In genomic region chr15:60218256-60218655, GRCh38 we compare ENCODE assay signal across 17 cellular contexts.
DNase-seq lines count a peak whose midpoint lies in the region; TF ChIP-seq lines count a peak whose summit lies in the region.
"Had no signal": no experiment of that assay in that cellular context is flagged by ENCODE, and none has a peak within 500 bp of the region (broad histone marks: within the 10 kb centered on the region; RNA-seq: fewer than 3 reads in every experiment).

No MANE protein-coding gene starts in this region.

- H3K9me3 Mint-ChIP-seq in MCF 10A (ENCODE audit: unreplicated experiment) (no peaks in the 10 kb centered on the region), nephron progenitor cell (no peaks in the 10 kb centered on the region)
- no peaks in the 10 kb centered on the region for H3K9me3 Mint-ChIP-seq in activated CD4-positive, alpha-beta memory T cell treated with anti-CD3 and anti-CD28 coated beads for 36 hours

- H3K4me1 Mint-ChIP-seq in MCF 10A (ENCODE audit: insufficient read depth, unreplicated experiment) (peaks cover 11% of the 10 kb centered on the region), nephron progenitor cell (peaks cover 38% of the 10 kb centered on the region)
- no peaks in the 10 kb centered on the region for H3K4me1 Mint-ChIP-seq in activated CD4-positive, alpha-beta memory T cell treated with anti-CD3 and anti-CD28 coated beads for 36 hours (ENCODE audit: low read depth)
- H3K4me1 Mint-ChIP-seq: CD14-positive monocyte; CD4-positive, alpha-beta memory T cell had no signal

- TF ChIP-seq POLR2A in breast epithelium (IDR thresholded peaks at IDR 0.05), result no peak

- POLR2A ChIA-PET in MCF 10A (lab: Yijun Ruan, JAX), result interaction anchor here (0.5 to 1.7 kb wide), 3 partner anchors 25 to 210 kb away, joined by 3 read pairs; no protein-coding TSS in a partner anchor
- POLR2A ChIA-PET in activated CD4-positive, alpha-beta memory T cell treated with anti-CD3 and anti-CD28 coated beads for 36 hours (lab: Charles Lee), result no interaction called here

- H3K4me3 ChIP-seq in breast epithelium (no peak overlapping the region), epithelial cell of esophagus (ENCODE audit: low read length) (no peak overlapping the region)
- H3K4me3 ChIP-seq: A549, GM23248, HAP-1, K562 had no signal

- no peaks in the 10 kb centered on the region for H3K9me3 ChIP-seq in breast epithelium
- H3K9me3 ChIP-seq: A549, HAP-1 had no signal

- CTCF ChIA-PET in MCF 10A (lab: Yijun Ruan, JAX), result interaction anchor here (0.7 kb wide), 1 partner anchor 96 kb away, joined by 4 read pairs; no protein-coding TSS in a partner anchor
- CTCF ChIA-PET in activated CD4-positive, alpha-beta memory T cell treated with anti-CD3 and anti-CD28 coated beads for 36 hours (lab: Charles Lee), result no interaction called here

- H3K36me3 Mint-ChIP-seq in MCF 10A (ENCODE audit: insufficient read depth, unreplicated experiment) (no peaks in the 10 kb centered on the region), nephron progenitor cell (ENCODE audit: low read depth) (no peaks in the 10 kb centered on the region)
- H3K36me3 Mint-ChIP-seq in activated CD4-positive, alpha-beta memory T cell treated with anti-CD3 and anti-CD28 coated beads for 36 hours, result no peaks in the 10 kb centered on the region
- H3K36me3 Mint-ChIP-seq: CD14-positive monocyte; CD4-positive, alpha-beta memory T cell had no signal

- no peaks in the 10 kb centered on the region for H3K27me3 Mint-ChIP-seq in MCF 10A (ENCODE audit: insufficient read depth, unreplicated experiment)
- H3K27me3 Mint-ChIP-seq in nephron progenitor cell (ENCODE audit: low read depth, poor library complexity), result peaks cover 7% of the 10 kb centered on the region
- peaks cover 10% of the 10 kb centered on the region for H3K27me3 Mint-ChIP-seq in activated CD4-positive, alpha-beta memory T cell treated with anti-CD3 and anti-CD28 coated beads for 36 hours

- BruUV-seq in MCF 10A (replicated peaks; lab: Mats Ljungman, UMichigan), result no TSS peak

- TF ChIP-seq CTCF in MCF 10A (IDR thresholded peaks at IDR 0.05; ENCODE audit: unreplicated experiment), result no peak
- TF ChIP-seq CTCF in breast epithelium (IDR thresholded peaks at IDR 0.05), result no peak
- no peak for TF ChIP-seq CTCF in epithelial cell of esophagus (IDR thresholded peaks at IDR 0.05; ENCODE audit: insufficient read depth, low read depth, low read length, missing control alignments)
- no peak for TF ChIP-seq CTCF in nephron progenitor cell (IDR thresholded peaks at IDR 0.05)

- no peaks in the 10 kb centered on the region for H3K4me1 ChIP-seq in breast epithelium
- H3K4me1 ChIP-seq: A549, HAP-1 had no signal

- intact Hi-C loops in MCF 10A (cut with micrococcal nuclease), result no loop called here
- intact Hi-C loops in breast epithelium (cut with DNase I; ENCODE audit: low total_unique reads), result no loop called here
- intact Hi-C loops in activated CD4-positive, alpha-beta memory T cell treated with anti-CD3 and anti-CD28 coated beads for 36 hours (cut with micrococcal nuclease), result no loop called here

- H3K27ac Mint-ChIP-seq in MCF 10A (ENCODE audit: low read depth, unreplicated experiment) (no peak overlapping the region), nephron progenitor cell (peak overlapping the region; percentile 10)
- no peak overlapping the region for H3K27ac Mint-ChIP-seq in activated CD4-positive, alpha-beta memory T cell treated with anti-CD3 and anti-CD28 coated beads for 36 hours
- H3K27ac Mint-ChIP-seq: CD14-positive monocyte; CD4-positive, alpha-beta memory T cell had no signal

- peaks cover 0 to 11% of the 10 kb centered on the region in 2 donors for H3K27me3 ChIP-seq in breast epithelium

- no peaks in the 10 kb centered on the region for H3K36me3 ChIP-seq in breast epithelium
- H3K36me3 ChIP-seq: HAP-1 had no signal

- H3K4me3 Mint-ChIP-seq in MCF 10A (ENCODE audit: unreplicated experiment) (no peak overlapping the region), nephron progenitor cell (no peak overlapping the region)
- H3K4me3 Mint-ChIP-seq in activated CD4-positive, alpha-beta memory T cell treated with anti-CD3 and anti-CD28 coated beads for 36 hours, result no peak overlapping the region
- H3K4me3 Mint-ChIP-seq: CD14-positive monocyte; CD4-positive, alpha-beta memory T cell had no signal

- peak; percentile 17 for DNase-seq in MCF 10A (ENCODE audit: unreplicated experiment)
- DNase-seq in breast epithelium (ENCODE audit: low spot score in 2 of 2), result no peak
- DNase-seq in epithelial cell of esophagus (ENCODE audit: low read depth), result peak; percentile 80
- DNase-seq in nephron progenitor cell, result no peak
- DNase-seq in C1 segment of cervical spinal cord (lab: John Stamatoyannopoulos, UW), result no peak
- no peak for DNase-seq in NCI-H510A (lab: John Stamatoyannopoulos, UW)
- no peak for DNase-seq in activated CD4-positive, alpha-beta memory T cell treated with anti-CD3 and anti-CD28 coated beads for 36 hours
- DNase-seq: AML-193; Calu3; CD4-positive, alpha-beta memory T cell; GM23248; IMR-90 had no signal

- no peak overlapping the region for H3K27ac ChIP-seq in breast epithelium
- H3K27ac ChIP-seq: 22Rv1, A549, GM23248 had no signal

Comparison
In these comparisons a context has a peak if more than half of its experiments do, and no peak if none do; other contexts are left out.
1. DNase-seq: peak in MCF 10A (single experiment) and epithelial cell of esophagus (single experiment); none in breast epithelium (0 of 2), nephron progenitor cell (single experiment), C1 segment of cervical spinal cord (0 of 14), NCI-H510A (single experiment) and activated CD4-positive, alpha-beta memory T cell treated with anti-CD3 and anti-CD28 coated beads for 36 hours (single experiment).